Comparison of ENCODE assay signal across 9 cellular contexts in genomic region chr10:103053659-103054581, GRCh38.
DNase-seq lines count a peak whose midpoint lies in the region; ATAC-seq and TF ChIP-seq lines count a peak whose summit lies in the region.
"Had no signal": no experiment of that assay in that cellular context is flagged by ENCODE, and none has a peak within 500 bp of the region (broad histone marks: within the 10 kb centered on the region; RNA-seq: fewer than 3 reads in every experiment).

No MANE protein-coding gene starts in this region.

- DNase-seq in CD4-positive, CD25-positive, alpha-beta regulatory T cell, result peak; percentile 11 to 88 (median 66)
- DNase-seq in HuH-7 (ENCODE audit: low spot score) (peak; percentile 80), WTC11 (ENCODE audit: low spot score) (peak; percentile 71), chondrocyte (ENCODE audit: low spot score) (no peak), left kidney (ENCODE audit: low read depth, low spot score) (peak; percentile 80), NCI-H446 (lab: John Stamatoyannopoulos, UW) (no peak)
- DNase-seq in stimulated activated CD4-positive, alpha-beta T cell treated with anti-CD3 and anti-CD28 coated beads, Interleukin-4, amount 100 ng/mL, for 1 hour, result peak; percentile 22

- no peaks in the 10 kb centered on the region for H3K27me3 ChIP-seq in CD4-positive, CD25-positive, alpha-beta regulatory T cell (ENCODE audit: control insufficient read depth, insufficient read depth, low read length)
- H3K27me3 ChIP-seq: SJCRH30 had no signal

- H3K27ac ChIP-seq in CD4-positive, CD25-positive, alpha-beta regulatory T cell (ENCODE audit: insufficient read depth, low read length, poor library complexity, severe bottlenecking), result peak overlapping the region; percentile 64
- H3K27ac ChIP-seq: SJCRH30 had no signal

- peak overlapping the region; percentile 90 to 95 (median 93) for H3K27ac Mint-ChIP-seq in CD4-positive, CD25-positive, alpha-beta regulatory T cell
- H3K27ac Mint-ChIP-seq in WTC11 (peak overlapping the region; percentile 85), chondrocyte (ENCODE audit: unreplicated experiment) (peak overlapping the region; percentile 46)

- CTCF ChIA-PET in WTC11 (lab: Charles Lee), result interaction anchor here (0.9 to 1.9 kb wide), 3 partner anchors 136 to 219 kb away, joined by 3 to 5 read pairs (median 3); no protein-coding TSS in a partner anchor

- H3K9me3 ChIP-seq in CD4-positive, CD25-positive, alpha-beta regulatory T cell (ENCODE audit: control insufficient read depth in 2 of 2, low read length in 2 of 2), result no peaks in the 10 kb centered on the region
- H3K9me3 ChIP-seq: SJCRH30 had no signal

- no peaks in the 10 kb centered on the region for H3K27me3 Mint-ChIP-seq in CD4-positive, CD25-positive, alpha-beta regulatory T cell
- H3K27me3 Mint-ChIP-seq in WTC11 (ENCODE audit: low read depth) (no peaks in the 10 kb centered on the region), chondrocyte (ENCODE audit: low read depth) (no peaks in the 10 kb centered on the region)

- TF ChIP-seq CTCF in WTC11 (IDR thresholded peaks at IDR 0.05), result no peak
- peak; percentile 75 for TF ChIP-seq CTCF in chondrocyte (IDR thresholded peaks at IDR 0.05)

- H3K4me1 Mint-ChIP-seq in CD4-positive, CD25-positive, alpha-beta regulatory T cell, result peaks cover 13 to 25% (median 15%) of the 10 kb centered on the region in 4 donors
- peaks cover 8% of the 10 kb centered on the region for H3K4me1 Mint-ChIP-seq in WTC11
- H3K4me1 Mint-ChIP-seq in chondrocyte (ENCODE audit: low read depth), result peaks cover 18% of the 10 kb centered on the region

- peaks cover 17% of the 10 kb centered on the region for H3K4me1 ChIP-seq in CD4-positive, CD25-positive, alpha-beta regulatory T cell (ENCODE audit: control insufficient read depth, insufficient read depth, low read length, poor library complexity, severe bottlenecking)
- H3K4me1 ChIP-seq: SJCRH30 had no signal

- no peaks in the 10 kb centered on the region for H3K9me3 Mint-ChIP-seq in CD4-positive, CD25-positive, alpha-beta regulatory T cell
- H3K9me3 Mint-ChIP-seq in WTC11 (no peaks in the 10 kb centered on the region), chondrocyte (ENCODE audit: low read depth) (no peaks in the 10 kb centered on the region)

- peak; percentile 78 to 85 for ATAC-seq in CD4-positive, CD25-positive, alpha-beta regulatory T cell (ENCODE audit: low read depth in 2 of 2)
- ATAC-seq in GM19467 (IDR thresholded peaks at IDR 0.05; ENCODE audit: unreplicated experiment), result peak; percentile 70
- ATAC-seq in WTC11, result peak; percentile 99

- peak overlapping the region; percentile 81 for H3K4me3 ChIP-seq in CD4-positive, CD25-positive, alpha-beta regulatory T cell (ENCODE audit: low read depth, low read length)
- H3K4me3 ChIP-seq: SJCRH30 had no signal

- H3K36me3 Mint-ChIP-seq in CD4-positive, CD25-positive, alpha-beta regulatory T cell, result peaks cover 18% of the 10 kb centered on the region
- H3K36me3 Mint-ChIP-seq in WTC11 (peaks cover 10% of the 10 kb centered on the region), chondrocyte (ENCODE audit: low read depth) (peaks cover 25% of the 10 kb centered on the region)

- POLR2A ChIA-PET in WTC11 (lab: Charles Lee), result no interaction called here

- H3K36me3 ChIP-seq in CD4-positive, CD25-positive, alpha-beta regulatory T cell (ENCODE audit: control insufficient read depth, insufficient read depth, low read length), result no peaks in the 10 kb centered on the region
- H3K36me3 ChIP-seq: SJCRH30 had no signal

- H3K4me3 Mint-ChIP-seq in CD4-positive, CD25-positive, alpha-beta regulatory T cell, result peak overlapping the region; percentile 84 to 96 (median 88)
- H3K4me3 Mint-ChIP-seq in WTC11 (no peak overlapping the region), chondrocyte (ENCODE audit: unreplicated experiment) (peak overlapping the region; percentile 41)

TF ChIP-seq in WTC11, 78 proteins besides CTCF, POLR2A, EP300 and RAD21:
- TF ChIP-seq MLX (CRISPR knock-in tag; IDR thresholded peaks at IDR 0.05) (no peak), PRDM15 (CRISPR knock-in tag; IDR thresholded peaks at IDR 0.05) (no peak), ZNF121 (CRISPR knock-in tag; IDR thresholded peaks at IDR 0.05) (peak; percentile 97), MYBL2 (CRISPR knock-in tag; IDR thresholded peaks at IDR 0.05) (no peak), GABPB1 (CRISPR knock-in tag; IDR thresholded peaks at IDR 0.05) (peak; percentile 80)

Comparison
In these comparisons a context has a peak if more than half of its experiments do, and no peak if none do; other contexts are left out.
1. DNase-seq: peak in CD4-positive, CD25-positive, alpha-beta regulatory T cell (3 of 3), HuH-7 (single experiment), WTC11 (single experiment), left kidney (single experiment) and stimulated activated CD4-positive, alpha-beta T cell treated with anti-CD3 and anti-CD28 coated beads, Interleukin-4, amount 100 ng/mL, for 1 hour (single experiment); none in chondrocyte (single experiment) and NCI-H446 (0 of 2).
2. Peak in every context shown above with its lines, with median percentiles within 50 percentile points of each other: ATAC-seq and H3K27ac Mint-ChIP-seq.